21 cellular contexts compared by ENCODE assay signal in the genomic region with DNA sequence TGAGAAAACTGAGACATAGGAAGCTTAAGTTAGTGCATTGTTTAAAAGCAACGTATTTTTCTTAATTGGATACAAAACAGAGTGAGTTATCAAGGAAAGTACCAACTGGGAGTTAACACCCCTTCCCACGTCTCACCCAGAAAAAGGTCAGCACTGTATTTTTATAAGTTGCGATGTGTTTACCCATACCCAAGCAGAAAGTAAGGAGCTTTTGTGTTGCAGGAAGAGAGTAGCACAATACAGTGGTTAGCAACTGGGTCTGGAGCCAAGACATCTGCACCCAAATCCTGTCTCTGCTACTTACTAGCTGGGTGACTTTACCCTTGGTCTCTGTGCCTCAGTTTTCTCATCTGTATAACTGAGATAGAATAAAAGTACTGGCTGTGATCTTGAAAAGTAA. TPM values are rescaled to one million over a fixed set of nuclear protein-coding genes. Genes with fewer than 3 reads are reported as not detected.
DNase-seq lines count a peak whose midpoint lies in the region; ATAC-seq, FAIRE-seq and TF ChIP-seq lines count a peak whose summit lies in the region.
"Had no signal": no experiment of that assay in that cellular context is flagged by ENCODE, and none has a peak within 500 bp of the region (broad histone marks: within the 10 kb centered on the region; RNA-seq: fewer than 3 reads in every experiment).

No MANE protein-coding gene starts in this region.

- H3K27ac Mint-ChIP-seq in astrocyte (ENCODE audit: unreplicated experiment) = no peak overlapping the region
- H3K27ac Mint-ChIP-seq in activated naive CD8-positive, alpha-beta T cell treated with anti-CD3 and anti-CD28 coated beads, Interleukin-2, amount 50 U/mL, for 24 hours = no peak overlapping the region
- H3K27ac Mint-ChIP-seq: CD8-positive, alpha-beta memory T cell had no signal

- no peak overlapping the region for H2AFZ ChIP-seq in astrocyte (ENCODE audit: low read depth, low read length)
- no peak overlapping the region for H2AFZ ChIP-seq in fibroblast of lung (ENCODE audit: low read length)
- H2AFZ ChIP-seq in smooth muscle cell (ENCODE audit: low read depth) = no peak overlapping the region

- DNase-seq in M059J (ENCODE audit: low read depth) (peak; percentile 23), astrocyte (ENCODE audit: low read depth) (peak; percentile 27), fibroblast of lung (ENCODE audit: low read depth in 2 of 2) (peak; percentile 35 to 47), smooth muscle cell (lab: John Stamatoyannopoulos, UW; ENCODE audit: unreplicated experiment) (no peak), CD1c-positive myeloid dendritic cell (ENCODE audit: extremely low spot score) (no peak), DMS153 (lab: John Stamatoyannopoulos, UW) (no peak)
- no peak for DNase-seq in activated naive CD8-positive, alpha-beta T cell treated with anti-CD3 and anti-CD28 coated beads, Interleukin-2, amount 50 U/mL, for 24 hours
- DNase-seq: CD8-positive, alpha-beta memory T cell; Karpas-422; MM.1S; NCI-H1092 treated with DMSO at 0.1 percent for 48 hours; NCI-H2107; NCI-H2227 treated with DMSO at 0.1 percent for 48 hours; NCI-H524; SHP77 treated with DMSO at 0.1 percent for 48 hours had no signal

- no peak for ATAC-seq in activated naive CD8-positive, alpha-beta T cell treated with anti-CD3 and anti-CD28 coated beads, Interleukin-2, amount 50 U/mL, for 24 hours

- no peak overlapping the region for H3K9ac ChIP-seq in astrocyte (ENCODE audit: low read length)
- H3K9ac ChIP-seq in fibroblast of lung (ENCODE audit: insufficient read depth, low read length) = no peak overlapping the region
- no peak overlapping the region for H3K9ac ChIP-seq in smooth muscle cell (ENCODE audit: low read depth)
- H3K9ac ChIP-seq: BLaER1 had no signal

- H3F3A ChIP-seq in smooth muscle cell (ENCODE audit: low read depth) = no peaks in the 10 kb centered on the region

- H3K4me3 Mint-ChIP-seq in astrocyte (ENCODE audit: unreplicated experiment) = no peak overlapping the region
- no peak overlapping the region for H3K4me3 Mint-ChIP-seq in activated naive CD8-positive, alpha-beta T cell treated with anti-CD3 and anti-CD28 coated beads, Interleukin-2, amount 50 U/mL, for 24 hours
- H3K4me3 Mint-ChIP-seq: CD8-positive, alpha-beta memory T cell had no signal

- FAIRE-seq in astrocyte (lab: Jason Lieb, UNC) = no peak
- FAIRE-seq: GM12892, H1, RCC 7860 had no signal

- H3K9me3 ChIP-seq in astrocyte (ENCODE audit: insufficient read depth, low read depth, low read length) (peaks cover 6% of the 10 kb centered on the region), fibroblast of lung (ENCODE audit: control insufficient read depth, insufficient read depth, low read depth, low read length) (no peaks in the 10 kb centered on the region), smooth muscle cell (replicated peaks; ENCODE audit: low read depth) (no peaks in the 10 kb centered on the region)

- H3K79me2 ChIP-seq in astrocyte (ENCODE audit: insufficient read depth, low read length) = no peaks in the 10 kb centered on the region
- H3K79me2 ChIP-seq in fibroblast of lung (ENCODE audit: control insufficient read depth, insufficient read depth, low read length) = no peaks in the 10 kb centered on the region
- H3K79me2 ChIP-seq in smooth muscle cell (ENCODE audit: low read depth) = no peaks in the 10 kb centered on the region

- 61% methylated on average over 3 of the region's 3 CpGs for WGBS in smooth muscle cell (ENCODE audit: low lambda C conversion rate)

- H3K27ac ChIP-seq in astrocyte (ENCODE audit: low read depth, low read length) (no peak overlapping the region), fibroblast of lung (ENCODE audit: insufficient read depth, low read length) (no peak overlapping the region), smooth muscle cell (ENCODE audit: low read depth) (no peak overlapping the region)
- H3K27ac ChIP-seq: BLaER1 had no signal

- H4K20me1 ChIP-seq in astrocyte (ENCODE audit: insufficient read depth, low read length) = no peaks in the 10 kb centered on the region
- no peaks in the 10 kb centered on the region for H4K20me1 ChIP-seq in fibroblast of lung (ENCODE audit: control insufficient read depth, extremely low read depth, insufficient read depth, low read length)
- no peaks in the 10 kb centered on the region for H4K20me1 ChIP-seq in smooth muscle cell (ENCODE audit: low read depth)
- H4K20me1 ChIP-seq: BLaER1 had no signal

- H3K9me3 Mint-ChIP-seq in astrocyte (ENCODE audit: unreplicated experiment) = peaks cover 9% of the 10 kb centered on the region
- H3K9me3 Mint-ChIP-seq in activated naive CD8-positive, alpha-beta T cell treated with anti-CD3 and anti-CD28 coated beads, Interleukin-2, amount 50 U/mL, for 24 hours = peaks cover 4% of the 10 kb centered on the region

- H3K27me3 ChIP-seq in astrocyte (ENCODE audit: insufficient read depth, low read length) = peaks cover 3% of the 10 kb centered on the region
- H3K27me3 ChIP-seq in fibroblast of lung (ENCODE audit: control insufficient read depth, insufficient read depth, low read length) = no peaks in the 10 kb centered on the region
- no peaks in the 10 kb centered on the region for H3K27me3 ChIP-seq in smooth muscle cell (ENCODE audit: low read depth)
- H3K27me3 ChIP-seq: BLaER1 had no signal

- H3K36me3 Mint-ChIP-seq in astrocyte (ENCODE audit: low read depth, unreplicated experiment) = no peaks in the 10 kb centered on the region
- H3K36me3 Mint-ChIP-seq in activated naive CD8-positive, alpha-beta T cell treated with anti-CD3 and anti-CD28 coated beads, Interleukin-2, amount 50 U/mL, for 24 hours (ENCODE audit: low read depth) = no peaks in the 10 kb centered on the region
- H3K36me3 Mint-ChIP-seq: CD8-positive, alpha-beta memory T cell had no signal

- H3K4me1 ChIP-seq in astrocyte (ENCODE audit: insufficient read depth, low read length) (peaks cover 11% of the 10 kb centered on the region), fibroblast of lung (ENCODE audit: control insufficient read depth, extremely low read depth, insufficient read depth, low read length) (peaks cover 12% of the 10 kb centered on the region), smooth muscle cell (ENCODE audit: low read depth) (no peaks in the 10 kb centered on the region)

- peaks cover 15% of the 10 kb centered on the region for H3K4me1 Mint-ChIP-seq in astrocyte (ENCODE audit: low read depth, unreplicated experiment)
- H3K4me1 Mint-ChIP-seq in activated naive CD8-positive, alpha-beta T cell treated with anti-CD3 and anti-CD28 coated beads, Interleukin-2, amount 50 U/mL, for 24 hours = no peaks in the 10 kb centered on the region
- H3K4me1 Mint-ChIP-seq: CD8-positive, alpha-beta memory T cell had no signal

- H3K4me3 ChIP-seq in astrocyte (ENCODE audit: insufficient read depth, low read depth, low read length) (no peak overlapping the region), fibroblast of lung (replicated peaks in 1 of 4; ENCODE audit: control extremely low read depth in 1 of 4, insufficient read depth in 1 of 4, low read depth in 3 of 4, low read length in 4 of 4) (no peak overlapping the region), smooth muscle cell (no peak overlapping the region)
- H3K4me3 ChIP-seq: BLaER1 had no signal

- no peak overlapping the region for H3K4me2 ChIP-seq in astrocyte (ENCODE audit: low read length)
- no peak overlapping the region for H3K4me2 ChIP-seq in fibroblast of lung (ENCODE audit: extremely low read depth, insufficient read depth, low read length)
- peak overlapping the region; percentile 34 for H3K4me2 ChIP-seq in smooth muscle cell
- H3K4me2 ChIP-seq: BLaER1 had no signal

- TF ChIP-seq CTCF in astrocyte (IDR thresholded peaks at IDR 0.05; ENCODE audit: insufficient read depth, low read depth, low read length) (no peak), fibroblast of lung (conservative IDR thresholded peaks at IDR 0.05 in 1 of 2, IDR thresholded peaks at IDR 0.05 in 1 of 2; ENCODE audit: low read depth in 1 of 2, low read length in 2 of 2) (no peak), smooth muscle cell (IDR thresholded peaks at IDR 0.05; ENCODE audit: borderline replicate concordance, insufficient read depth, poor library complexity, severe bottlenecking) (no peak)

- H3K27me3 Mint-ChIP-seq in astrocyte (ENCODE audit: low read depth, unreplicated experiment) = no peaks in the 10 kb centered on the region
- H3K27me3 Mint-ChIP-seq in activated naive CD8-positive, alpha-beta T cell treated with anti-CD3 and anti-CD28 coated beads, Interleukin-2, amount 50 U/mL, for 24 hours = peaks cover 24% of the 10 kb centered on the region

- no peaks in the 10 kb centered on the region for H3K36me3 ChIP-seq in astrocyte (ENCODE audit: insufficient read depth, low read length)
- no peaks in the 10 kb centered on the region for H3K36me3 ChIP-seq in fibroblast of lung (ENCODE audit: control insufficient read depth, insufficient read depth, low read length)
- no peaks in the 10 kb centered on the region for H3K36me3 ChIP-seq in smooth muscle cell (ENCODE audit: low read depth)
- H3K36me3 ChIP-seq: BLaER1 had no signal

RNA-seq across cellular contexts. Expression of a gene that starts 34.3 kb away (rescaled TPM):
- not detected in 2 replicates for total RNA-seq in M059J (2014; rRNA removed; shearing (Covaris generic))
- not detected in 2 replicates for total RNA-seq in astrocyte
- total RNA-seq in fibroblast of lung = under 0.01 and 0.26 TPM in 2 replicates
- not detected in 2 replicates for polyA plus RNA-seq in fibroblast of lung
- polyA plus RNA-seq in fibroblast of lung (2012) = not detected in 2 replicates
- polyA minus RNA-seq in fibroblast of lung (ENCODE audit: low replicate concordance) = 0.37 TPM in 1 of 2 replicates, not detected in the other
- not detected in 2 replicates for total RNA-seq in smooth muscle cell
- not detected in 2 replicates for polyA plus RNA-seq in smooth muscle cell
- total RNA-seq: CD8-positive, alpha-beta memory T cell; Daoy; H1; HT-29 had no signal
- polyA plus RNA-seq: CD8-positive, alpha-beta memory T cell; H1 had no signal

Comparison
In these comparisons a context has a peak if more than half of its experiments do, and no peak if none do; other contexts are left out.
1. DNase-seq: peak in M059J (single experiment), astrocyte (single experiment) and fibroblast of lung (2 of 2); none in smooth muscle cell (single experiment), CD1c-positive myeloid dendritic cell (single experiment), DMS153 (single experiment) and activated naive CD8-positive, alpha-beta T cell treated with anti-CD3 and anti-CD28 coated beads, Interleukin-2, amount 50 U/mL, for 24 hours (single experiment).